In the genomic region with DNA sequence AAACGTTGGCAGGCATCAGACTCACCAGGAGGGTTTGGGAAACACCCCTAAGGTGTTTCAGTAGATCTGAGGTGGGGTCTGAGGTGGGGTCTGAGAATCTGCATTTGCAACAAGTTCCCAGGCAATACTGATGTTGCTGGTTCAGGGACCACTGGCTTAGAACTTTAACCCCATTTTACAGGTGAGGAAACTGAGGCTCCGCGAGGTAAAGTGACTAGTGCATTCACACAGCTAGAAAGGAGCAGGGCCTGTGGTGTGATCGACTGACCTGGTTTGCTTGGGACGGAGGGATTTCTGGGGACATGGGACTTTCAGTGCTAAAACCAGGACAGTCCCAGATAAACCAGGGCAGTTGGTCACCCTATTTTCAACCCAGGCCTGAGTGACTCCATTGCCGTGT, we compare ENCODE assay signal across 27 cellular contexts.
"Had no signal": no experiment of that assay in that cellular context is flagged by ENCODE, and none has a peak within 500 bp of the region (broad histone marks: within the 10 kb centered on the region; RNA-seq: fewer than 3 reads in every experiment).

No MANE protein-coding gene starts in this region.

- H3K27ac Mint-ChIP-seq: naive thymus-derived CD8-positive, alpha-beta T cell; nephron; stimulated activated effector memory CD8-positive, alpha-beta T cell treated with anti-CD3 and anti-CD28 coated beads, Interleukin-12 subunit alpha, Interleukin-12 subunit beta, amount 100 ng/mL, for 72 hours; stimulated activated naive CD8-positive, alpha-beta T cell treated with anti-CD3 and anti-CD28 coated beads, Interleukin-15, Interleukin-2, amounts not matched to agents 100 ng/mL and 50 ng/mL, for 24 hours had no signal

- H3K27me3 ChIP-seq: hepatocyte, pancreas, sigmoid colon, spleen, tibial nerve, upper lobe of left lung had no signal

- H3K4me3 ChIP-seq: heart right ventricle, hepatocyte, lower lobe of right lung, pancreas, prostate gland, sigmoid colon, spleen, tibial nerve, upper lobe of left lung had no signal

- H3K4me3 Mint-ChIP-seq: naive thymus-derived CD8-positive, alpha-beta T cell; nephron; neural crest cell; stimulated activated effector memory CD8-positive, alpha-beta T cell treated with anti-CD3 and anti-CD28 coated beads, Interleukin-12 subunit alpha, Interleukin-12 subunit beta, amount 100 ng/mL, for 72 hours; stimulated activated naive CD8-positive, alpha-beta T cell treated with anti-CD3 and anti-CD28 coated beads, Interleukin-15, Interleukin-2, amounts not matched to agents 100 ng/mL and 50 ng/mL, for 24 hours had no signal

- H3K36me3 ChIP-seq: heart right ventricle, lower lobe of right lung, pancreas, prostate gland, sigmoid colon, spleen, tibial nerve, upper lobe of left lung had no signal

- DNase-seq: heart right ventricle; kidney glomerular epithelial cell; left cardiac atrium; lower lobe of right lung; mammary epithelial cell; mesenchymal stem cell; naive thymus-derived CD8-positive, alpha-beta T cell; nucleus accumbens; pancreas; posterior cingulate gyrus; retina; right cardiac atrium; sigmoid colon; small intestine; spleen; stimulated activated CD4-positive, alpha-beta T cell treated with anti-CD3 and anti-CD28 coated beads, Interleukin-4, amount 100 ng/mL, for 24 hours; stimulated activated naive CD4-positive, alpha-beta T cell; substantia nigra; upper lobe of left lung had no signal

- H3K79me2 ChIP-seq: hepatocyte had no signal

- H3K9me3 Mint-ChIP-seq: nephron; stimulated activated effector memory CD8-positive, alpha-beta T cell treated with anti-CD3 and anti-CD28 coated beads, Interleukin-12 subunit alpha, Interleukin-12 subunit beta, amount 100 ng/mL, for 72 hours; stimulated activated naive CD8-positive, alpha-beta T cell treated with anti-CD3 and anti-CD28 coated beads, Interleukin-15, Interleukin-2, amounts not matched to agents 100 ng/mL and 50 ng/mL, for 24 hours had no signal

- H3K4me1 ChIP-seq: heart right ventricle, lower lobe of right lung, pancreas, prostate gland, sigmoid colon, spleen, tibial nerve, upper lobe of left lung had no signal

- H3K4me1 Mint-ChIP-seq: naive thymus-derived CD8-positive, alpha-beta T cell; neural crest cell; stimulated activated effector memory CD8-positive, alpha-beta T cell treated with anti-CD3 and anti-CD28 coated beads, Interleukin-12 subunit alpha, Interleukin-12 subunit beta, amount 100 ng/mL, for 72 hours had no signal

- H3K9me3 ChIP-seq: lower lobe of right lung, pancreas, prostate gland, sigmoid colon, spleen, tibial nerve, upper lobe of left lung had no signal

- H3K4me2 ChIP-seq: hepatocyte had no signal

- H2AFZ ChIP-seq: hepatocyte had no signal

- ATAC-seq: heart right ventricle; left cardiac atrium; left lobe of liver; lower lobe of right lung; naive thymus-derived CD8-positive, alpha-beta T cell; pancreas; right cardiac atrium; stimulated activated effector memory CD8-positive, alpha-beta T cell treated with anti-CD3 and anti-CD28 coated beads, Interleukin-12 subunit alpha, Interleukin-12 subunit beta, amount 100 ng/mL, for 72 hours had no signal

- H3K27me3 Mint-ChIP-seq: stimulated activated naive CD8-positive, alpha-beta T cell treated with anti-CD3 and anti-CD28 coated beads, Interleukin-15, Interleukin-2, amounts not matched to agents 100 ng/mL and 50 ng/mL, for 24 hours had no signal

- H3K36me3 Mint-ChIP-seq: stimulated activated effector memory CD8-positive, alpha-beta T cell treated with anti-CD3 and anti-CD28 coated beads, Interleukin-12 subunit alpha, Interleukin-12 subunit beta, amount 100 ng/mL, for 72 hours had no signal

- H3K27ac ChIP-seq: heart right ventricle, hepatocyte, lower lobe of right lung, pancreas, prostate gland, sigmoid colon, spleen, tibial nerve, upper lobe of left lung had no signal
